In the genomic region with DNA sequence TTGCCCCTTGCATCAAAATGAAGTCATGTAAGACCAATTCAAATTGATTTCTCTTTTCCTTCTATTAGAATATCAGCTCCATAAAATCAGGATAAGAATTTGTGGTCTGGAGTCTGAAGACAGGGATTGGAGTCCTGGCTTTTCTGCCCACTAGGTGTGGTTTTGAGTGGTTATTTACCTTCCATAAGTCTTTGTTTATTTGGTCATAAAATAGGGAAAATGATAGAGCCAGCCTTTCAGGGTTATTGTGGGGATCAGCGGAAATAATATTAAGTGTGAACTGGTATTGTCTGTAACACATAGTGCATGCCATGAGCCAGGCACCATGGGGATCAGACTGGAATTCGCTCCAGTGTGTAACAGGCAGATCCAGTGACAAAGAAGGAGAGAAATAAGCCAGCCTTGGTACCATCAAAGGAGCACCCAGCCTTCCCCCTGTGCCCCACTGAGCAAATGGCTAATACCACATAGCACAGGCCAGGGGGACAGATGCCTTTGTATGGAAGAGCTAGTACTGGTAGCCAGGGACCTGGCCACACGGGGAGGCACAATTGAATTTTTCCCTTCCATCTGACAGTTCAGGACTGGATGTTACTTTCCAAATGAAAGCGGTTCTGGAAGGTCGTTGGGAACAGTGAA, we compare ENCODE assay signal across 1 cellular context.
TF ChIP-seq lines count a peak whose summit lies in the region.

No MANE protein-coding gene starts in this region.

TF ChIP-seq in IMR-90, 13 proteins besides CTCF, POLR2A, EP300 and RAD21:
- TF ChIP-seq FOS (IDR thresholded peaks at IDR 0.05; ENCODE audit: low read depth, low read length) (no peak), NFE2L2 (IDR thresholded peaks at IDR 0.05; ENCODE audit: low read depth, low read length) (no peak), MXI1 (IDR thresholded peaks at IDR 0.05; ENCODE audit: borderline replicate concordance, low read depth, low read length) (no peak), SMC3 (IDR thresholded peaks at IDR 0.05; ENCODE audit: low read depth, low read length) (no peak), RFX5 (IDR thresholded peaks at IDR 0.05; ENCODE audit: low read depth, low read length) (no peak), CHD1 (IDR thresholded peaks at IDR 0.05; ENCODE audit: low read depth, low read length) (no peak), BHLHE40 (IDR thresholded peaks at IDR 0.05; ENCODE audit: low read depth, low read length) (no peak), MAFK (IDR thresholded peaks at IDR 0.05; ENCODE audit: low read depth, low read length) (no peak), MAZ (IDR thresholded peaks at IDR 0.05; ENCODE audit: borderline replicate concordance, low read depth, low read length) (no peak)
- TF ChIP-seq, protein P1, sequence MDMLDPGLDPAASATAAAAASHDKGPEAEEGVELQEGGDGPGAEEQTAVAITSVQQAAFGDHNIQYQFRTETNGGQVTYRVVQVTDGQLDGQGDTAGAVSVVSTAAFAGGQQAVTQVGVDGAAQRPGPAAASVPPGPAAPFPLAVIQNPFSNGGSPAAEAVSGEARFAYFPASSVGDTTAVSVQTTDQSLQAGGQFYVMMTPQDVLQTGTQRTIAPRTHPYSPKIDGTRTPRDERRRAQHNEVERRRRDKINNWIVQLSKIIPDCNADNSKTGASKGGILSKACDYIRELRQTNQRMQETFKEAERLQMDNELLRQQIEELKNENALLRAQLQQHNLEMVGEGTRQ (IDR thresholded peaks at IDR 0.05; ENCODE audit: low read depth, low read length): no peak
- TF ChIP-seq, protein P2, sequence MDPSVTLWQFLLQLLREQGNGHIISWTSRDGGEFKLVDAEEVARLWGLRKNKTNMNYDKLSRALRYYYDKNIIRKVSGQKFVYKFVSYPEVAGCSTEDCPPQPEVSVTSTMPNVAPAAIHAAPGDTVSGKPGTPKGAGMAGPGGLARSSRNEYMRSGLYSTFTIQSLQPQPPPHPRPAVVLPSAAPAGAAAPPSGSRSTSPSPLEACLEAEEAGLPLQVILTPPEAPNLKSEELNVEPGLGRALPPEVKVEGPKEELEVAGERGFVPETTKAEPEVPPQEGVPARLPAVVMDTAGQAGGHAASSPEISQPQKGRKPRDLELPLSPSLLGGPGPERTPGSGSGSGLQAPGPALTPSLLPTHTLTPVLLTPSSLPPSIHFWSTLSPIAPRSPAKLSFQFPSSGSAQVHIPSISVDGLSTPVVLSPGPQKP (IDR thresholded peaks at IDR 0.05; ENCODE audit: borderline replicate concordance, low read depth, low read length): no peak
